Comparison of ENCODE assay signal across 3 cellular contexts in genomic region chr6:151523034-151523433, GRCh38.
A peak's percentile ranks its signal among the peaks of the same experiment; 100 is the strongest.
TF ChIP-seq lines count a peak whose summit lies in the region.

No MANE protein-coding gene starts in this region.

TF ChIP-seq in HepG2, 621 proteins besides CTCF, POLR2A, EP300 and RAD21:
- no peak for TF ChIP-seq ZNF570 (CRISPR knock-in tag; IDR thresholded peaks at IDR 0.05; ENCODE audit: borderline replicate concordance)
- TF ChIP-seq MAFK (conservative IDR thresholded peaks at IDR 0.05 in 1 of 2, IDR thresholded peaks at IDR 0.05 in 1 of 2; ENCODE audit: low read length in 2 of 2): peak; percentile 65 to 66; a peak in 3 of 4 replicates
- TF ChIP-seq ZNF17 (CRISPR knock-in tag; IDR thresholded peaks at IDR 0.05): no peak
- no peak for TF ChIP-seq POLR2AphosphoS5 (IDR thresholded peaks at IDR 0.05; ENCODE audit: low read depth, low read length)
- TF ChIP-seq MAFF (IDR thresholded peaks at IDR 0.05; ENCODE audit: low read depth, low read length): peak; percentile 63; the same call in 1 of the 2 replicates

TF ChIP-seq in IMR-90, 13 proteins besides CTCF, POLR2A, EP300 and RAD21:
- TF ChIP-seq BHLHE40 (IDR thresholded peaks at IDR 0.05; ENCODE audit: low read depth, low read length) (no peak), MAFK (IDR thresholded peaks at IDR 0.05; ENCODE audit: low read depth, low read length) (0 out of 2 replicates have a peak, but pooled peaks have one; percentile 10)

TF ChIP-seq in K562, 482 proteins besides CTCF, POLR2A, EP300 and RAD21:
- TF ChIP-seq ZNF324 (CRISPR knock-in tag; IDR thresholded peaks at IDR 0.05) (no peak), PURB (CRISPR knock-in tag; IDR thresholded peaks at IDR 0.05; ENCODE audit: low read depth) (no peak), EWSR1 (IDR thresholded peaks at IDR 0.05; ENCODE audit: borderline replicate concordance, low read depth, partially characterized antibody) (no peak), ZNF79 (CRISPR knock-in tag; IDR thresholded peaks at IDR 0.05; ENCODE audit: low read depth) (no peak), MAFF (IDR thresholded peaks at IDR 0.05; ENCODE audit: low read length) (0 out of 2 replicates have a peak, but pooled peaks have one; percentile 6), TSC22D4 (tag; IDR thresholded peaks at IDR 0.05) (no peak), C11orf30 (IDR thresholded peaks at IDR 0.05; ENCODE audit: low read depth) (peak; percentile 16; the same call in 1 of the 2 replicates), FOXK1 (CRISPR knock-in tag; IDR thresholded peaks at IDR 0.05; ENCODE audit: borderline replicate concordance) (no peak), ZNF23 (CRISPR knock-in tag; IDR thresholded peaks at IDR 0.05) (no peak), ZNF316 (IDR thresholded peaks at IDR 0.05) (peak; percentile 28), CBFB (CRISPR knock-in tag; IDR thresholded peaks at IDR 0.05) (no peak), ZBTB40 (IDR thresholded peaks at IDR 0.05) (no peak), ZBTB40 (CRISPR knock-in tag; IDR thresholded peaks at IDR 0.05) (no peak), HINFP (tag; conservative IDR thresholded peaks at IDR 0.05; ENCODE audit: low read depth) (no peak), ZNF133 (CRISPR knock-in tag; IDR thresholded peaks at IDR 0.05) (no peak), ZNF140 (CRISPR knock-in tag; IDR thresholded peaks at IDR 0.05) (no peak), ETS1 (conservative IDR thresholded peaks at IDR 0.05; ENCODE audit: control insufficient read depth, low read depth, low read length) (no peak), TSHZ1 (CRISPR knock-in tag; IDR thresholded peaks at IDR 0.05) (no peak), PCBP2 (IDR thresholded peaks at IDR 0.05; ENCODE audit: low read depth, low read length, poor library complexity, severe bottlenecking) (no peak), CREBBP (IDR thresholded peaks at IDR 0.05; ENCODE audit: low read depth, low read length) (no peak), HDAC3 (IDR thresholded peaks at IDR 0.05; ENCODE audit: borderline replicate concordance, partially characterized antibody) (no peak)
- TF ChIP-seq, protein P1, sequence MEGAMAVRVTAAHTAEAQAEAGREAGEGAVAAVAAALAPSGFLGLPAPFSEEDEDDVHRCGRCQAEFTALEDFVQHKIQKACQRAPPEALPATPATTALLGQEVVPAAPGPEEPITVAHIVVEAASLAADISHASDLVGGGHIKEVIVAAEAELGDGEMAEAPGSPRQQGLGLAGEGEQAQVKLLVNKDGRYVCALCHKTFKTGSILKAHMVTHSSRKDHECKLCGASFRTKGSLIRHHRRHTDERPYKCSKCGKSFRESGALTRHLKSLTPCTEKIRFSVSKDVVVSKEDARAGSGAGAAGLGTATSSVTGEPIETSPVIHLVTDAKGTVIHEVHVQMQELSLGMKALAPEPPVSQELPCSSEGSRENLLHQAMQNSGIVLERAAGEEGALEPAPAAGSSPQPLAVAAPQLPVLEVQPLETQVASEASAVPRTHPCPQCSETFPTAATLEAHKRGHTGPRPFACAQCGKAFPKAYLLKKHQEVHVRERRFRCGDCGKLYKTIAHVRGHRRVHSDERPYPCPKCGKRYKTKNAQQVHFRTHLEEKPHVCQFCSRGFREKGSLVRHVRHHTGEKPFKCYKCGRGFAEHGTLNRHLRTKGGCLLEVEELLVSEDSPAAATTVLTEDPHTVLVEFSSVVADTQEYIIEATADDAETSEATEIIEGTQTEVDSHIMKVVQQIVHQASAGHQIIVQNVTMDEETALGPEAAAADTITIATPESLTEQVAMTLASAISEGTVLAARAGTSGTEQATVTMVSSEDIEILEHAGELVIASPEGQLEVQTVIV (CRISPR knock-in tag; IDR thresholded peaks at IDR 0.05; ENCODE audit: borderline replicate concordance): no peak
- TF ChIP-seq, protein P2, sequence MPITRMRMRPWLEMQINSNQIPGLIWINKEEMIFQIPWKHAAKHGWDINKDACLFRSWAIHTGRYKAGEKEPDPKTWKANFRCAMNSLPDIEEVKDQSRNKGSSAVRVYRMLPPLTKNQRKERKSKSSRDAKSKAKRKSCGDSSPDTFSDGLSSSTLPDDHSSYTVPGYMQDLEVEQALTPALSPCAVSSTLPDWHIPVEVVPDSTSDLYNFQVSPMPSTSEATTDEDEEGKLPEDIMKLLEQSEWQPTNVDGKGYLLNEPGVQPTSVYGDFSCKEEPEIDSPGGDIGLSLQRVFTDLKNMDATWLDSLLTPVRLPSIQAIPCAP (CRISPR knock-in tag; IDR thresholded peaks at IDR 0.05; ENCODE audit: borderline replicate concordance): no peak
